In the genomic region with DNA sequence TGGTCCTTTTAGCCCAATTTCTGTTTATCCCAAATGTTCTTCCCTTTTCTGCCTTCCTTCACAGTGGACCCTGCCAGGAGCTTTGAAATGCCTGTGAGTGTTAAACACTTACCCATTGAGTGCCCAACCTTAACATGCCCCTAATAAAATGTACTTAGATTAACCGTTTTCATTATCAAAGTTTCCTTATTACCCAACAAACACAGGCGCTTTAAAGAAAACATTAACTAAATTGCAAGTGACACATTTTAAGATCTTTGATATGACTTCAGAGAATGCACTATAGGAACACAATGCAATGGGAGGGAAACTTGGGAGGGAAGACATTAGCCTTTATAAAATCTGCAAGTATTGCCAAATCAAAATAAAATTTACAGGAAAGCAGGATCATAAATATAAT, we compare ENCODE assay signal across 17 cellular contexts.
DNase-seq lines count a peak whose midpoint lies in the region; TF ChIP-seq lines count a peak whose summit lies in the region.
"Had no signal": no experiment of that assay in that cellular context is flagged by ENCODE, and none has a peak within 500 bp of the region (broad histone marks: within the 10 kb centered on the region; RNA-seq: fewer than 3 reads in every experiment).

No MANE protein-coding gene starts in this region.

- no TSS peak for BruUV-seq in Caco-2 (replicated peaks; lab: Mats Ljungman, UMichigan)

- H3K79me2 ChIP-seq in hepatocyte = no peaks in the 10 kb centered on the region

- 64% methylated on average over 2 of the region's 2 CpGs for WGBS in hepatocyte (ENCODE audit: low lambda C conversion rate, missing lambda C conversion rate)
- WGBS in transverse colon (ENCODE audit: low coverage in 1 of 2), 2 donors = 27 to 39% methylated on average over 2 of the region's 2 CpGs
- 85 to 93% (median 86%) methylated on average over 2 of the region's 2 CpGs for WGBS in spleen, 5 donors

- no peaks in the 10 kb centered on the region for H3K27me3 ChIP-seq in Caco-2 (replicated peaks; ENCODE audit: control insufficient read depth, insufficient read depth, low read length)
- H3K27me3 ChIP-seq in hepatocyte = no peaks in the 10 kb centered on the region
- no peaks in the 10 kb centered on the region for H3K27me3 ChIP-seq in mucosa of rectum (ENCODE audit: control insufficient read depth in 2 of 2, insufficient read depth in 2 of 2, low read length in 2 of 2)
- H3K27me3 ChIP-seq in transverse colon = no peaks in the 10 kb centered on the region
- no peaks in the 10 kb centered on the region for H3K27me3 ChIP-seq in spleen (replicated peaks in 1 of 7)

- no peak overlapping the region for H3K4me3 Mint-ChIP-seq in Caco-2 (ENCODE audit: unreplicated experiment)
- H3K4me3 Mint-ChIP-seq: CD4-positive, alpha-beta T cell had no signal

- peak overlapping the region; percentile 67 for H3K27ac ChIP-seq in hepatocyte
- peak overlapping the region; percentile 67 to 82 for H3K27ac ChIP-seq in mucosa of rectum (ENCODE audit: low read depth in 2 of 2, low read length in 2 of 2)
- peak overlapping the region; percentile 65 to 78 (median 72) for H3K27ac ChIP-seq in transverse colon
- H3K27ac ChIP-seq in spleen = no peak overlapping the region
- H3K27ac ChIP-seq: 22Rv1, A549, C4-2B, GM23248 had no signal

- no peak overlapping the region for H3K9ac ChIP-seq in mucosa of rectum (ENCODE audit: low read depth in 1 of 2, low read length in 2 of 2)
- H3K9ac ChIP-seq: GM23248 had no signal

- H3K4me1 ChIP-seq in Caco-2 (peaks cover 34% of the 10 kb centered on the region), hepatocyte (ENCODE audit: insufficient read depth) (peaks cover 9% of the 10 kb centered on the region), mucosa of rectum (ENCODE audit: control insufficient read depth in 2 of 2, insufficient read depth in 2 of 2, low read length in 2 of 2) (peaks cover 9 to 24% of the 10 kb centered on the region in 2 donors), transverse colon (peaks cover 0 to 40% (median 11%) of the 10 kb centered on the region in 4 donors), spleen (no peaks in the 10 kb centered on the region)
- H3K4me1 ChIP-seq: HAP-1 had no signal

- peaks cover 54% of the 10 kb centered on the region for H3K36me3 Mint-ChIP-seq in Caco-2 (ENCODE audit: insufficient read depth, unreplicated experiment)

- no peaks in the 10 kb centered on the region for H3K9me2 ChIP-seq in hepatocyte (replicated peaks; ENCODE audit: insufficient read depth)

- no peaks in the 10 kb centered on the region for H4K20me1 ChIP-seq in hepatocyte (ENCODE audit: insufficient read depth, poor library complexity, severe bottlenecking)

- H3K4me1 Mint-ChIP-seq in Caco-2 (ENCODE audit: low read depth, unreplicated experiment) = peaks cover 27% of the 10 kb centered on the region

- H2AFZ ChIP-seq in hepatocyte = no peak overlapping the region
- H2AFZ ChIP-seq: GM23248 had no signal

- in situ Hi-C loops in transverse colon (cut with MboI; ENCODE audit: low pct_ligation_motif_present in 1 of 4, low pct_unique_long_range_greater_than_20kb in 1 of 4, low sequenced_read_pairs in 3 of 4) = no loop called here

- H3K4me2 ChIP-seq in hepatocyte = no peak overlapping the region
- H3K4me2 ChIP-seq: A549 had no signal

- H3K4me3 ChIP-seq in Caco-2 (ENCODE audit: low read depth, low read length) (no peak overlapping the region), hepatocyte (no peak overlapping the region), mucosa of rectum (ENCODE audit: low read length in 2 of 2) (no peak overlapping the region), transverse colon (no peak overlapping the region), spleen (no peak overlapping the region)
- H3K4me3 ChIP-seq: A549, GM23248, HAP-1 had no signal

- peaks cover 4% of the 10 kb centered on the region; the same call in 1 of the 2 replicates for H3K9me3 ChIP-seq in Caco-2
- no peaks in the 10 kb centered on the region for H3K9me3 ChIP-seq in hepatocyte (ENCODE audit: low read depth)
- H3K9me3 ChIP-seq in mucosa of rectum (ENCODE audit: control insufficient read depth in 2 of 2, low read length in 2 of 2) = no peaks in the 10 kb centered on the region
- H3K9me3 ChIP-seq in transverse colon = no peaks in the 10 kb centered on the region
- H3K9me3 ChIP-seq in spleen = no peaks in the 10 kb centered on the region
- H3K9me3 ChIP-seq: A549, HAP-1 had no signal

- TF ChIP-seq POLR2A in transverse colon (IDR thresholded peaks at IDR 0.05) = no peak
- no peak for TF ChIP-seq POLR2A in spleen (IDR thresholded peaks at IDR 0.05)

- POLR2A ChIA-PET in Caco-2 (lab: Charles Lee) = no interaction called here

- H3K27ac Mint-ChIP-seq in Caco-2 (ENCODE audit: unreplicated experiment) = peak overlapping the region; percentile 59
- H3K27ac Mint-ChIP-seq: CD4-positive, alpha-beta T cell had no signal

- intact Hi-C loops in Caco-2 (cut with micrococcal nuclease; ENCODE audit: unreplicated experiment) = no loop called here
- intact Hi-C loops in transverse colon (cut with DNase I; ENCODE audit: low total_unique reads) = no loop called here
- intact Hi-C loops in spleen (cut with DNase I; ENCODE audit: low total_unique reads) = no loop called here
- intact Hi-C loops in posterior cingulate gyrus (cut with DNase I) = no loop called here

- no peaks in the 10 kb centered on the region for H3K9me3 Mint-ChIP-seq in Caco-2 (ENCODE audit: unreplicated experiment)

- TF ChIP-seq CTCF in Caco-2 (IDR thresholded peaks at IDR 0.05; ENCODE audit: insufficient read depth in 1 of 2, low read depth in 1 of 2, low read length in 1 of 2, severe bottlenecking in 1 of 2, unreplicated experiment in 1 of 2) (no peak), hepatocyte (IDR thresholded peaks at IDR 0.05; ENCODE audit: poor library complexity) (no peak), transverse colon (IDR thresholded peaks at IDR 0.05) (no peak), spleen (IDR thresholded peaks at IDR 0.05 in 8 of 11, conservative IDR thresholded peaks at IDR 0.05 in 3 of 11) (no peak)

- no peaks in the 10 kb centered on the region for H3K27me3 Mint-ChIP-seq in Caco-2 (ENCODE audit: insufficient read depth, unreplicated experiment)
- H3K27me3 Mint-ChIP-seq: CD4-positive, alpha-beta T cell had no signal

- H3K36me3 ChIP-seq in Caco-2 (ENCODE audit: control insufficient read depth, insufficient read depth, low read length) = peaks cover 5% of the 10 kb centered on the region
- no peaks in the 10 kb centered on the region for H3K36me3 ChIP-seq in hepatocyte (replicated peaks; ENCODE audit: insufficient read depth, low read depth)
- peaks cover 6 to 9% of the 10 kb centered on the region in 2 donors for H3K36me3 ChIP-seq in mucosa of rectum (ENCODE audit: control insufficient read depth in 2 of 2, insufficient read depth in 2 of 2, low read length in 2 of 2)
- no peaks in the 10 kb centered on the region for H3K36me3 ChIP-seq in transverse colon
- no peaks in the 10 kb centered on the region for H3K36me3 ChIP-seq in spleen
- H3K36me3 ChIP-seq: HAP-1 had no signal

- TF ChIP-seq EP300 in transverse colon (IDR thresholded peaks at IDR 0.05; ENCODE audit: low read depth) = no peak

- CTCF ChIA-PET in Caco-2 (lab: Charles Lee) = no interaction called here

- DNase-seq in Caco-2 (no peak), hepatocyte (ENCODE audit: low spot score) (no peak), transverse colon (no peak), NCI-H1930 (lab: John Stamatoyannopoulos, UW) (no peak), spleen (no peak), posterior cingulate gyrus (no peak)
- DNase-seq: AML-193; CD4-positive, alpha-beta T cell; DMS153; DMS79; GDM1; GM23248 had no signal

Comparison
In these comparisons a context has a peak if more than half of its experiments do, and no peak if none do; other contexts are left out.
1. H3K27ac ChIP-seq: peak in hepatocyte (single experiment), mucosa of rectum (2 of 2) and transverse colon (4 of 4); none in spleen (0 of 8).